In genomic region chr7:149195180-149196150, GRCh38 we compare ENCODE assay signal across 1 cellular context.
TF ChIP-seq lines count a peak whose summit lies in the region.

ZNF282 (plus strand) TSS chr7:149195546; CDS start chr7:149195590, 44 bp downstream.

TF ChIP-seq in HEK293, 187 proteins besides CTCF, POLR2A, EP300 and RAD21 (continued from another document and continues in another):
- TF ChIP-seq YY2 (tag by site-specific recombination; IDR thresholded peaks at IDR 0.05) (peak; percentile 85), ZSCAN18 (tag by site-specific recombination; IDR thresholded peaks at IDR 0.05) (no peak), ZXDB (tag by site-specific recombination; IDR thresholded peaks at IDR 0.05) (peak; percentile 87), PRDM10 (tag by site-specific recombination; IDR thresholded peaks at IDR 0.05) (peak; percentile 86), ZNF791 (tag by site-specific recombination; IDR thresholded peaks at IDR 0.05) (no peak), ZBTB8A (tag by site-specific recombination; IDR thresholded peaks at IDR 0.05) (peak; percentile 79), MZF1 (tag by site-specific recombination; IDR thresholded peaks at IDR 0.05; ENCODE audit: borderline replicate concordance) (peak; percentile 81; the same call in 1 of the 2 replicates), GLIS2 (tag by site-specific recombination; IDR thresholded peaks at IDR 0.05) (peak; percentile 98), ZNF16 (tag by site-specific recombination; IDR thresholded peaks at IDR 0.05; ENCODE audit: low read depth) (no peak), ZNF692 (tag by site-specific recombination; IDR thresholded peaks at IDR 0.05) (peak; percentile 59; the same call in 1 of the 2 replicates), ZBTB17 (tag by site-specific recombination; IDR thresholded peaks at IDR 0.05) (peak; percentile 76), ZNF624 (tag by site-specific recombination; IDR thresholded peaks at IDR 0.05) (no peak), ZBTB20 (tag by site-specific recombination; IDR thresholded peaks at IDR 0.05) (peak; percentile 94), ZNF112 (tag by site-specific recombination; IDR thresholded peaks at IDR 0.05) (no peak), ZNF704 (tag by site-specific recombination; IDR thresholded peaks at IDR 0.05) (no peak), ZBTB21 (tag by site-specific recombination; IDR thresholded peaks at IDR 0.05) (no peak), IKZF3 (tag by site-specific recombination; IDR thresholded peaks at IDR 0.05) (peak; percentile 99), ZNF416 (tag by site-specific recombination; IDR thresholded peaks at IDR 0.05) (no peak), ZIC2 (tag by site-specific recombination; IDR thresholded peaks at IDR 0.05) (peak; percentile 95), ZBTB49 (tag by site-specific recombination; IDR thresholded peaks at IDR 0.05; ENCODE audit: low read depth) (no peak), ZNF394 (tag by site-specific recombination; IDR thresholded peaks at IDR 0.05; ENCODE audit: borderline replicate concordance) (peak; percentile 52; the same call in 1 of the 2 replicates), HOXD13 (CRISPR knock-in tag; IDR thresholded peaks at IDR 0.05; ENCODE audit: borderline replicate concordance) (no peak), ZNF26 (tag by site-specific recombination; IDR thresholded peaks at IDR 0.05) (no peak), ZNF132 (tag by site-specific recombination; IDR thresholded peaks at IDR 0.05; ENCODE audit: borderline replicate concordance) (no peak), KLF7 (tag by site-specific recombination; IDR thresholded peaks at IDR 0.05; ENCODE audit: borderline replicate concordance) (peak; percentile 76), TSHZ1 (tag by site-specific recombination; IDR thresholded peaks at IDR 0.05; ENCODE audit: borderline replicate concordance) (no peak), ZNF654 (tag by site-specific recombination; IDR thresholded peaks at IDR 0.05; ENCODE audit: low read depth) (peak; percentile 41), ZSCAN23 (tag by site-specific recombination; IDR thresholded peaks at IDR 0.05) (no peak), KLF17 (tag by site-specific recombination; IDR thresholded peaks at IDR 0.05) (peak; percentile 87), ZNF514 (tag by site-specific recombination; IDR thresholded peaks at IDR 0.05) (no peak), ZNF571 (tag by site-specific recombination; IDR thresholded peaks at IDR 0.05) (no peak), ZNF510 (tag by site-specific recombination; IDR thresholded peaks at IDR 0.05; ENCODE audit: insufficient replicate concordance) (no peak), ZNF302 (tag by site-specific recombination; IDR thresholded peaks at IDR 0.05; ENCODE audit: low read depth) (no peak), BCL11B (tag by site-specific recombination; IDR thresholded peaks at IDR 0.05; ENCODE audit: low read depth) (peak; percentile 33; the same call in 1 of the 2 replicates), ZNF10 (tag by site-specific recombination; IDR thresholded peaks at IDR 0.05) (0 out of 2 replicates have a peak, but pooled peaks have one; percentile 11), ZNF335 (tag by site-specific recombination; conservative IDR thresholded peaks at IDR 0.05) (peak; percentile 93), SCRT1 (tag by site-specific recombination; IDR thresholded peaks at IDR 0.05; ENCODE audit: borderline replicate concordance) (no peak), ZNF521 (tag by site-specific recombination; IDR thresholded peaks at IDR 0.05) (no peak), ZNF239 (tag by site-specific recombination; IDR thresholded peaks at IDR 0.05) (no peak), OVOL3 (tag by site-specific recombination; IDR thresholded peaks at IDR 0.05) (no peak), ZNF350 (tag by site-specific recombination; IDR thresholded peaks at IDR 0.05) (no peak), ZNF148 (tag by site-specific recombination; IDR thresholded peaks at IDR 0.05; ENCODE audit: borderline replicate concordance) (no peak), ZNF341 (tag by site-specific recombination; IDR thresholded peaks at IDR 0.05; ENCODE audit: low read depth) (peak; percentile 90)
